In genomic region chr1:117339866-117340357, GRCh38 we compare ENCODE assay signal across 1 cellular context.
A peak's percentile ranks its signal among the peaks of the same experiment; 100 is the strongest.
TF ChIP-seq lines count a peak whose summit lies in the region.

No MANE protein-coding gene starts in this region.

TF ChIP-seq in K562, 482 proteins besides CTCF, POLR2A, EP300 and RAD21 (continued from another document and continues in another):
- TF ChIP-seq ZNF592 (IDR thresholded peaks at IDR 0.05) (peak; percentile 87), ILF3 (IDR thresholded peaks at IDR 0.05; ENCODE audit: borderline replicate concordance) (no peak), TRIM25 (IDR thresholded peaks at IDR 0.05; ENCODE audit: borderline replicate concordance) (no peak), ILK (tag; IDR thresholded peaks at IDR 0.05; ENCODE audit: borderline replicate concordance, low read depth) (no peak), NCOA2 (IDR thresholded peaks at IDR 0.05; ENCODE audit: partially characterized antibody in 2 of 2) (no peak), TSC22D4 (tag; IDR thresholded peaks at IDR 0.05) (no peak), OTX1 (CRISPR knock-in tag; IDR thresholded peaks at IDR 0.05) (peak; percentile 87; the same call in 1 of the 2 replicates), ZNF24 (IDR thresholded peaks at IDR 0.05) (peak; percentile 54; the same call in 1 of the 2 replicates), ZBTB1 (CRISPR knock-in tag; IDR thresholded peaks at IDR 0.05; ENCODE audit: borderline replicate concordance, low read depth) (no peak), ZNF384 (IDR thresholded peaks at IDR 0.05; ENCODE audit: low read depth, low read length) (no peak), CREB1 (IDR thresholded peaks at IDR 0.05) (0 out of 2 replicates have a peak, but pooled peaks have one; percentile 20), CREB1 (CRISPR knock-in tag; IDR thresholded peaks at IDR 0.05) (peak; percentile 55; the same call in 1 of the 2 replicates), SMARCA5 (IDR thresholded peaks at IDR 0.05) (no peak), TRIM24 (IDR thresholded peaks at IDR 0.05) (peak; percentile 70 to 76), POLR2AphosphoS5 (IDR thresholded peaks at IDR 0.05; ENCODE audit: control insufficient read depth, insufficient read depth, low read depth, low read length) (no peak), MEIS2 (IDR thresholded peaks at IDR 0.05; ENCODE audit: partially characterized antibody) (peak; percentile 83), ZNF707 (CRISPR knock-in tag; conservative IDR thresholded peaks at IDR 0.05) (no peak), CEBPZ (IDR thresholded peaks at IDR 0.05; ENCODE audit: borderline replicate concordance, low read depth, low read length) (no peak), PRPF4 (IDR thresholded peaks at IDR 0.05; ENCODE audit: insufficient read depth, low read depth, low read length, poor library complexity, severe bottlenecking) (no peak), IFI16 (CRISPR knock-in tag; IDR thresholded peaks at IDR 0.05) (no peak), SFPQ (IDR thresholded peaks at IDR 0.05; ENCODE audit: low read depth, low read length) (no peak), ZNF224 (CRISPR knock-in tag; IDR thresholded peaks at IDR 0.05) (no peak), SIN3A (IDR thresholded peaks at IDR 0.05; ENCODE audit: borderline replicate concordance in 2 of 2, control insufficient read depth in 1 of 2, low read depth in 2 of 2, low read length in 2 of 2) (no peak), NR0B1 (IDR thresholded peaks at IDR 0.05; ENCODE audit: partially characterized antibody) (no peak), IRF1 (CRISPR knock-in tag; IDR thresholded peaks at IDR 0.05; ENCODE audit: borderline replicate concordance) (no peak), CEBPG (CRISPR knock-in tag; IDR thresholded peaks at IDR 0.05) (peak; percentile 62), CEBPG (tag; conservative IDR thresholded peaks at IDR 0.05 in 1 of 2, IDR thresholded peaks at IDR 0.05 in 1 of 2) (peak; percentile 81 to 85), ZHX1 (conservative IDR thresholded peaks at IDR 0.05; ENCODE audit: low read length) (0 out of 2 replicates have a peak, but pooled peaks have one; percentile 84), SIX5 (IDR thresholded peaks at IDR 0.05; ENCODE audit: borderline replicate concordance in 1 of 2, insufficient read depth in 1 of 2, low read depth in 1 of 2, low read length in 2 of 2) (no peak), ZNF449 (CRISPR knock-in tag; IDR thresholded peaks at IDR 0.05) (peak; percentile 39; the same call in 1 of the 2 replicates), ZC3H11A (IDR thresholded peaks at IDR 0.05; ENCODE audit: low read depth, low read length) (no peak)
